In genomic region chr2:73383036-73383435, GRCh38 we compare ENCODE assay signal across 9 cellular contexts.
"Had no signal": no experiment of that assay in that cellular context is flagged by ENCODE, and none has a peak within 500 bp of the region (broad histone marks: within the 10 kb centered on the region; RNA-seq: fewer than 3 reads in every experiment).

No MANE protein-coding gene starts in this region.

- H3K4me3 ChIP-seq: GM23338, K562 had no signal

- H3K9me3 Mint-ChIP-seq: GM23338, H9 had no signal

- H3K27ac ChIP-seq: HL-60 had no signal

- FAIRE-seq: H1, H54, K562 had no signal

- H3K27ac Mint-ChIP-seq: GM23338, H9 had no signal

- ATAC-seq: GM23338, K562 had no signal

- DNase-seq: H9, HCEC 1CT, IMR-90, KG1 had no signal

- H2AFZ ChIP-seq: GM23338 had no signal

- H3K4me3 Mint-ChIP-seq: GM23338, H9 had no signal

- H3K4me2 ChIP-seq: GM23338 had no signal
